Comparison of ENCODE assay signal across 8 cellular contexts in genomic region chr14:105315941-105316562, GRCh38. TPM values are rescaled to one million over a fixed set of nuclear protein-coding genes. Genes with fewer than 3 reads are reported as not detected.
DNase-seq lines count a peak whose midpoint lies in the region; TF ChIP-seq lines count a peak whose summit lies in the region.

No MANE protein-coding gene starts in this region.

- H3K27ac ChIP-seq in mesodermal cell (ENCODE audit: low read depth, low read length, severe bottlenecking): no peak overlapping the region
- no peak overlapping the region for H3K27ac ChIP-seq in caudate nucleus (ENCODE audit: low read depth, low read length)

- H3K9me3 ChIP-seq in mesodermal cell (ENCODE audit: control insufficient read depth, low read length): no peaks in the 10 kb centered on the region

- H3K4me1 ChIP-seq in mesodermal cell (ENCODE audit: control insufficient read depth, insufficient read depth, low read length, poor library complexity, severe bottlenecking): peaks cover 15% of the 10 kb centered on the region

- DNase-seq in AG04449 (ENCODE audit: low read depth, low spot score): no peak
- DNase-seq in HT1080 (ENCODE audit: low read depth): peak; percentile 37
- DNase-seq in astrocyte of the spinal cord (ENCODE audit: low read depth, low spot score): no peak
- DNase-seq in HPDE6-E6E7 (ENCODE audit: extremely low spot score): no peak
- no peak for DNase-seq in anterior cingulate cortex (lab: John Stamatoyannopoulos, UW)
- DNase-seq in HK-2 (ENCODE audit: unreplicated experiment): no peak
- DNase-seq in caudate nucleus (lab: John Stamatoyannopoulos, UW): no peak

- no peak for TF ChIP-seq CTCF in AG04449 (IDR thresholded peaks at IDR 0.05; ENCODE audit: insufficient read depth, low read length, missing control alignments)
- TF ChIP-seq CTCF in astrocyte of the spinal cord (IDR thresholded peaks at IDR 0.05; ENCODE audit: low read depth, low read length): no peak

- no peaks in the 10 kb centered on the region for H3K36me3 ChIP-seq in mesodermal cell (ENCODE audit: control insufficient read depth, insufficient read depth, low read length)

- CTCF ChIA-PET in AG04449 (lab: Yijun Ruan, JAX): interaction anchor here (1.7 kb wide), 1 partner anchor 35 kb away, joined by 9 read pairs; no protein-coding TSS in a partner anchor

- POLR2A ChIA-PET in AG04449 (lab: Yijun Ruan, JAX): no interaction called here

- H3K4me3 ChIP-seq in AG04449 (ENCODE audit: low read depth, low read length) (peak overlapping the region; percentile 73), astrocyte of the spinal cord (ENCODE audit: low read depth, low read length) (peak overlapping the region; percentile 60), mesodermal cell (ENCODE audit: extremely low read depth, insufficient read depth, low read length, poor library complexity, severe bottlenecking) (peak overlapping the region; percentile 52)

- in situ Hi-C loops in astrocyte of the spinal cord (cut with HindIII; ENCODE audit: low sequenced_read_pairs): no loop called here

- WGBS in mesodermal cell (ENCODE audit: insufficient coverage in 2 of 2), 2 experiments: 87% methylated on average over 11 to 13 of the region's 14 CpGs

RNA-seq across cellular contexts. Expression of gene PACS2, which starts 1.5 kb away (rescaled TPM):
- 33.0 and 33.3 TPM in 2 replicates for total RNA-seq in HT1080 (2014; rRNA removed; shearing (Covaris generic))
- 29.5 and 29.7 TPM in 2 replicates for polyA plus RNA-seq in HT1080 (2015; cell fraction: cytosol; rRNA removed)
- polyA plus RNA-seq in HT1080 (2015; cell fraction: nucleus; rRNA removed): 53.6 and 58.4 TPM in 2 replicates
- polyA plus RNA-seq in mesodermal cell (2013, experiment 1 of 2): 56.9 TPM
- polyA plus RNA-seq in mesodermal cell (2013, experiment 2 of 2): 49.4 TPM

RNA-seq across cellular contexts. Expression of gene BRF1, which starts 15.3 kb away (rescaled TPM):
- 25.4 and 25.6 TPM in 2 replicates for total RNA-seq in HT1080 (2014; rRNA removed; shearing (Covaris generic))
- 12.3 and 15.2 TPM in 2 replicates for polyA plus RNA-seq in HT1080 (2015; cell fraction: cytosol; rRNA removed)
- polyA plus RNA-seq in HT1080 (2015; cell fraction: nucleus; rRNA removed): 33.3 and 38.4 TPM in 2 replicates
- polyA plus RNA-seq in mesodermal cell (2013, experiment 1 of 2): 17.9 TPM
- 16.0 TPM for polyA plus RNA-seq in mesodermal cell (2013, experiment 2 of 2)
